In genomic region chr16:58487566-58488351, GRCh38 we compare ENCODE assay signal across 8 cellular contexts. TPM values are rescaled to one million over a fixed set of nuclear protein-coding genes. Genes with fewer than 3 reads are reported as not detected.
DNase-seq lines count a peak whose midpoint lies in the region; ATAC-seq and TF ChIP-seq lines count a peak whose summit lies in the region.

No MANE protein-coding gene starts in this region.

- peaks cover 13% of the 10 kb centered on the region for H3K27me3 Mint-ChIP-seq in endothelial cell (ENCODE audit: unreplicated experiment)

- H3K9me3 Mint-ChIP-seq in endothelial cell (ENCODE audit: unreplicated experiment), result no peaks in the 10 kb centered on the region

- H3K36me3 Mint-ChIP-seq in endothelial cell (ENCODE audit: low read depth, unreplicated experiment), result no peaks in the 10 kb centered on the region

- no peak overlapping the region for H3K4me3 Mint-ChIP-seq in endothelial cell (ENCODE audit: unreplicated experiment)

- peak; percentile 75 for ATAC-seq in HG03342 (IDR thresholded peaks at IDR 0.05; ENCODE audit: unreplicated experiment)

- TF ChIP-seq CTCF in endothelial cell (IDR thresholded peaks at IDR 0.05; ENCODE audit: unreplicated experiment), result peak; percentile 91

- H3K27ac Mint-ChIP-seq in endothelial cell (ENCODE audit: unreplicated experiment), result no peak overlapping the region

- peak; percentile 87 to 93 for DNase-seq in NCI-H524 (lab: John Stamatoyannopoulos, UW)
- DNase-seq in NCI-H524 treated with DMSO at 0.1 percent for 48 hours (lab: John Stamatoyannopoulos, UW), result no peak
- peak; percentile 74 for DNase-seq in NCI-H774 (lab: John Stamatoyannopoulos, UW)
- DNase-seq in activated CD8-positive, alpha-beta memory T cell treated with anti-CD3 and anti-CD28 coated beads for 48 hours (ENCODE audit: low read depth in 2 of 3, low spot score in 2 of 3), result peak; percentile 38 to 58 (median 57)
- DNase-seq in endothelial cell (ENCODE audit: low spot score), result peak; percentile 90
- peak; percentile 73 for DNase-seq in mucosa of gallbladder (ENCODE audit: low spot score)
- DNase-seq in stimulated activated CD8-positive, alpha-beta memory T cell treated with anti-CD3 and anti-CD28 coated beads, Interleukin-4, amount 100 ng/mL, for 24 hours (ENCODE audit: low read depth), result peak; percentile 60

- H3K4me1 Mint-ChIP-seq in endothelial cell (ENCODE audit: unreplicated experiment), result no peaks in the 10 kb centered on the region

RNA-seq across cellular contexts. Expression of gene NDRG4, which starts 12.2 kb away (rescaled TPM):
- total RNA-seq in endothelial cell (ENCODE audit: unreplicated experiment) (5.9 TPM), mucosa of gallbladder (5.6 TPM)

RNA-seq across cellular contexts. Expression of gene SETD6, which starts 27.6 kb away (rescaled TPM):
- total RNA-seq in endothelial cell (ENCODE audit: unreplicated experiment), result 7.9 TPM
- total RNA-seq in mucosa of gallbladder, result 24.3 TPM
